19 cellular contexts compared by ENCODE assay signal in the genomic region with DNA sequence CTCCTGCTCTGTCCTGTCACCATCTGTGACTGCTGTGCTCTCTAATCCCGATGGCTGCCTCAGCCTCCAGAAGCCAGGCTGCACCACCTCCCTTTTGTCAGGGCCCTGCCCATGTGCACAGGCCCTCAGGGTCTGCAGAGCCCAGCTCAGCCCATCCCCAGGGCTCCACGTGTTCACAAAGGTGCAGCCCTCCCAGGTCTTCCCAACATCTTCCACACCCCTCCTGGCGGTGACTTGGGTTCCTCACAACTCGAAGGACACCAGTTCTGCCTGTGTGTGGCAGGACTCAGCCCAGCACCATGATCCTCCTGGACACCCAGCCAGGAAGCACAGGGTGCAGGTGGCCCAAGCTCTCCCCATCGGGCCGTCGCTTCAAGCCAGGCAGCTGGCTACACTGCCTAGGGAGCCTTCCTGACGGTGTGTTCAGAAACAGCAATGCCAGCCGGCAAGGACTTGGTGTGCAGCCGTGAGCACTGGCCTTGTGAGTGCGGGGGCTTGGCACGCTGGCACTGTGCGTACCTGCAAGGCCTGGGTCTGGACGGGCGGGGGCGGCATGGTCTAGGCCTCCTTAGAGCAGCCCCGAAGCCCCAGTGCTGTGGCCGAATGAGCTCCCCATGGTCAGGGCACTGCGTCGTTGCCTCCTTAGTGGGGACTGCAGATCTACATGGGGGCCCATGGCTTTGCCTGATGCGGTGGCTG.
"Had no signal": no experiment of that assay in that cellular context is flagged by ENCODE, and none has a peak within 500 bp of the region (broad histone marks: within the 10 kb centered on the region; RNA-seq: fewer than 3 reads in every experiment).

No MANE protein-coding gene starts in this region.

- H3K27ac ChIP-seq: ascending aorta, breast epithelium, coronary artery, gastrocnemius medialis, thoracic aorta, upper lobe of left lung had no signal

- H3K27ac Mint-ChIP-seq: activated B cell treated with CpG ODN at 0.5 μM for 24 hours; activated CD8-positive, alpha-beta T cell treated with anti-CD3 and anti-CD28 coated beads, Interleukin-2, amount 10 ng/mL, durations not matched to agents 7 days and 5 days; activated T-cell treated with anti-CD3 and anti-CD28 coated beads, Interleukin-2, amount 50 U/mL, for 24 hours; memory B cell; stimulated activated effector memory CD8-positive, alpha-beta T cell treated with anti-CD3 and anti-CD28 coated beads, Interleukin-12 subunit alpha, Interleukin-12 subunit beta, amount 100 ng/mL, for 72 hours had no signal

- H3K4me1 Mint-ChIP-seq: activated B cell treated with CpG ODN at 0.5 μM for 24 hours; memory B cell; stimulated activated effector memory CD8-positive, alpha-beta T cell treated with anti-CD3 and anti-CD28 coated beads, Interleukin-12 subunit alpha, Interleukin-12 subunit beta, amount 100 ng/mL, for 72 hours had no signal

- ATAC-seq: activated CD8-positive, alpha-beta T cell treated with anti-CD3 and anti-CD28 coated beads, Interleukin-2, amount 10 ng/mL, durations not matched to agents 7 days and 5 days; gastrocnemius medialis; left ventricle myocardium superior; naive thymus-derived CD4-positive, alpha-beta T cell; sciatic nerve; stimulated activated effector memory CD8-positive, alpha-beta T cell treated with anti-CD3 and anti-CD28 coated beads, Interleukin-12 subunit alpha, Interleukin-12 subunit beta, amount 100 ng/mL, for 72 hours had no signal

- H3K4me3 ChIP-seq: ascending aorta, breast epithelium, coronary artery, gastrocnemius medialis, smooth muscle cell, thoracic aorta, upper lobe of left lung had no signal

- H3K36me3 Mint-ChIP-seq: memory B cell; naive thymus-derived CD4-positive, alpha-beta T cell; stimulated activated effector memory CD8-positive, alpha-beta T cell treated with anti-CD3 and anti-CD28 coated beads, Interleukin-12 subunit alpha, Interleukin-12 subunit beta, amount 100 ng/mL, for 72 hours had no signal

- H3K4me2 ChIP-seq: smooth muscle cell had no signal

- H3K4me1 ChIP-seq: ascending aorta, breast epithelium, gastrocnemius medialis, upper lobe of left lung had no signal

- DNase-seq: activated B cell treated with CpG ODN at 0.5 μM for 24 hours; activated CD4-positive, alpha-beta T cell treated with anti-CD3 and anti-CD28 coated beads for 48 hours; activated CD8-positive, alpha-beta T cell treated with anti-CD3 and anti-CD28 coated beads, Interleukin-2, amount 10 ng/mL, durations not matched to agents 7 days and 5 days; activated naive CD4-positive, alpha-beta T cell treated with anti-CD3 and anti-CD28 coated beads, Interleukin-2, amount 50 U/mL, for 16 hours; activated T-cell treated with anti-CD3 and anti-CD28 coated beads, Interleukin-2, amount 50 U/mL, for 24 hours; gastrocnemius medialis; kidney glomerular epithelial cell; left ventricle myocardium superior; naive thymus-derived CD4-positive, alpha-beta T cell; stimulated activated CD4-positive, alpha-beta T cell treated with anti-CD3 and anti-CD28 coated beads, Interleukin-4, amount 100 ng/mL, for 24 hours had no signal

- H3K27me3 ChIP-seq: ascending aorta, upper lobe of left lung had no signal

- H3K36me3 ChIP-seq: ascending aorta, breast epithelium, gastrocnemius medialis, thoracic aorta, upper lobe of left lung had no signal

- H3K9me3 ChIP-seq: ascending aorta, breast epithelium, gastrocnemius medialis, thoracic aorta, upper lobe of left lung had no signal

- H3K9me3 Mint-ChIP-seq: activated B cell treated with CpG ODN at 0.5 μM for 24 hours; activated T-cell treated with anti-CD3 and anti-CD28 coated beads, Interleukin-2, amount 50 U/mL, for 24 hours; memory B cell; stimulated activated effector memory CD8-positive, alpha-beta T cell treated with anti-CD3 and anti-CD28 coated beads, Interleukin-12 subunit alpha, Interleukin-12 subunit beta, amount 100 ng/mL, for 72 hours had no signal

- H3K4me3 Mint-ChIP-seq: activated B cell treated with CpG ODN at 0.5 μM for 24 hours; activated CD8-positive, alpha-beta T cell treated with anti-CD3 and anti-CD28 coated beads, Interleukin-2, amount 10 ng/mL, durations not matched to agents 7 days and 5 days; activated T-cell treated with anti-CD3 and anti-CD28 coated beads, Interleukin-2, amount 50 U/mL, for 24 hours; memory B cell; naive thymus-derived CD4-positive, alpha-beta T cell; stimulated activated effector memory CD8-positive, alpha-beta T cell treated with anti-CD3 and anti-CD28 coated beads, Interleukin-12 subunit alpha, Interleukin-12 subunit beta, amount 100 ng/mL, for 72 hours had no signal
